1 cellular context compared by ENCODE assay signal in the genomic region with DNA sequence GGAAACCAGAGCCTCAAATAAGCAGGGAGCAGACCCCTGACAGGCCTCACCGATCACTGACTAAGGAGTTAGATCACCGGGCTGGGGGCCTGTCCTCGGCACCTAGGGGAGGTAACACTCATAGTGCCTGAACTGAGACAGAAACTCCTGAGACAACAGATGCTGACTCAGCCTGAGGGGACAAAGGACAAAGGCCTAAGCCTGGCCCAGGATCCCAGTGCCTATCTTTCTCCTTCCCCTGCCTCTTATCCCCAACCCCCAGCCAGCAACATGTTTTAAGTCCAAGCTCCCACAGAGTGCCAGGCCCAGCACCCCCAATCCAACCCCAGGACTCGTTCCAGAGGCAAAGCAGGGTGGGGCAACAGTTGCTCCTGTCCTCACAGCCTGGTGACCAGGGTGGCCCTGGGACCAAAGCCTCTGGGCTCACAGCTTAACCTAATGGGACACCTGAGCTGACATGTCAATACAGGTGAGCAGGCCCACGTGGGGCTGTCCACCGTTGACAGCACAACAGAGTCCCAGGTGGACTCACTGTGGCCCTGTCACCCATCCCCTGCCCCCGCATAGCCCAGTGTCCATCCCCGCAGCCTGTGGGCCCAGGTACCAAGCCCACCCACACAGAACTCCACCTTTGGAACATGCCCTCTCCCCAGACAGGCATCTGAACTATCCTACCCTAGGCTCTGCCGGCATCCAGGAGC.
TF ChIP-seq lines count a peak whose summit lies in the region.

No MANE protein-coding gene starts in this region.

TF ChIP-seq in IMR-90, 13 proteins besides CTCF, POLR2A, EP300 and RAD21:
- TF ChIP-seq CEBPB (IDR thresholded peaks at IDR 0.05; ENCODE audit: low read depth, low read length) (no peak), MAFK (IDR thresholded peaks at IDR 0.05; ENCODE audit: low read depth, low read length) (no peak), MAZ (IDR thresholded peaks at IDR 0.05; ENCODE audit: borderline replicate concordance, low read depth, low read length) (no peak)
- TF ChIP-seq, protein P1, sequence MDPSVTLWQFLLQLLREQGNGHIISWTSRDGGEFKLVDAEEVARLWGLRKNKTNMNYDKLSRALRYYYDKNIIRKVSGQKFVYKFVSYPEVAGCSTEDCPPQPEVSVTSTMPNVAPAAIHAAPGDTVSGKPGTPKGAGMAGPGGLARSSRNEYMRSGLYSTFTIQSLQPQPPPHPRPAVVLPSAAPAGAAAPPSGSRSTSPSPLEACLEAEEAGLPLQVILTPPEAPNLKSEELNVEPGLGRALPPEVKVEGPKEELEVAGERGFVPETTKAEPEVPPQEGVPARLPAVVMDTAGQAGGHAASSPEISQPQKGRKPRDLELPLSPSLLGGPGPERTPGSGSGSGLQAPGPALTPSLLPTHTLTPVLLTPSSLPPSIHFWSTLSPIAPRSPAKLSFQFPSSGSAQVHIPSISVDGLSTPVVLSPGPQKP (IDR thresholded peaks at IDR 0.05; ENCODE audit: borderline replicate concordance, low read depth, low read length): no peak
- TF ChIP-seq, protein P2, sequence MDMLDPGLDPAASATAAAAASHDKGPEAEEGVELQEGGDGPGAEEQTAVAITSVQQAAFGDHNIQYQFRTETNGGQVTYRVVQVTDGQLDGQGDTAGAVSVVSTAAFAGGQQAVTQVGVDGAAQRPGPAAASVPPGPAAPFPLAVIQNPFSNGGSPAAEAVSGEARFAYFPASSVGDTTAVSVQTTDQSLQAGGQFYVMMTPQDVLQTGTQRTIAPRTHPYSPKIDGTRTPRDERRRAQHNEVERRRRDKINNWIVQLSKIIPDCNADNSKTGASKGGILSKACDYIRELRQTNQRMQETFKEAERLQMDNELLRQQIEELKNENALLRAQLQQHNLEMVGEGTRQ (IDR thresholded peaks at IDR 0.05; ENCODE audit: low read depth, low read length): no peak
TF ChIP-seq in IMR-90: peak in this region for 0.
